Comparison of ENCODE assay signal across 8 cellular contexts in the genomic region with DNA sequence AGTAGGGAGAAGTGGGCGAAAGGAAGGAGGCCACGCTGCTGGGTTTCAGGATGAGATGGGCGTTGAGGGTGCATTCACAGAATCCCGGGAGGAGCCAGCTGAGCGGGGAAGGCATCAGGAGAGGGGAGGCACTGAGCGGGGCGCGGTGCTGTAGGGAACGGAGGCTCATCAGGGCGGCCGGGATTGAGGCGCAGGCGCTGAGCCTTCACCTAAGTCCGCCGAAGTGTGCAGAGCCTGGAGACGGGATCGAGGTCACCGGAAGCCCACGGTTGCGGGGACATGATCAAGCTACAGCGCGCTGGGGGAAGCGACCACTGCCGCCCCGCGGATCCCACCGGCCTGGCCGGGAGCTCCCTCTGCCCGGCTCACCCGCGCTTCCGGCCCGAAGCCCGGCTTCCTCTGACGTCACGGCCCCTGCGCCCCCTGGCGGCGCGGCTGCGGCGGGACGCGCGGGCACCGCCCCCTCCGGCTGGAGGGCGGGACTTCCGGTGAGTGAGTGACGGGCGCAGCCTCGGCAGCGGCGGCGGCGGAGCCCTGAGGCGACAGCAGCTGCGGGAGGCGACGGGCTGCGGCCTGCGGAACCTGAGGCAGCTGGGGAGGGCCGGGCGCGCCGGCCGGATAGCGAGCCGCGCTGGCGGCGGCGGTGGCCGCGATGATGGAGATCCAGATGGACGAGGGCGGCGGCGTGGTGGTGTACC. TPM values are rescaled to one million over a fixed set of nuclear protein-coding genes. Genes with fewer than 3 reads are reported as not detected.
DNase-seq lines count a peak whose midpoint lies in the region; ATAC-seq and TF ChIP-seq lines count a peak whose summit lies in the region.

Gene MAPK8IP3 (plus strand): TSS at position 508 of the 698 bp plus-strand sequence. CDS start 145 bp downstream, at position 653.

- peak within 1 kb of the TSS; percentile 94 to 100 (median 99) for H3K4me3 Mint-ChIP-seq in naive thymus-derived CD8-positive, alpha-beta T cell
- peak within 1 kb of the TSS; percentile 99 to 100 for H3K4me3 Mint-ChIP-seq in stimulated activated naive B cell treated with anti-CD40 and anti-IgM and Interleukin-4, amounts not matched to agents 10 μg/mL and 1 μg/mL and 100 μg/mL, for 72 hours

- H3K27me3 ChIP-seq in DND-41 (ENCODE audit: insufficient read depth, low read length, poor library complexity): no peaks in the 10 kb centered on the region
- H3K27me3 ChIP-seq in KMS-11 (ENCODE audit: insufficient read depth, low read depth): no peaks in the 10 kb centered on the region
- no peaks in the 10 kb centered on the region for H3K27me3 ChIP-seq in Peyer's patch

- H3K9ac ChIP-seq in DND-41 (ENCODE audit: low read depth, low read length): peak within 1 kb of the TSS; percentile 93
- H3K9ac ChIP-seq in KMS-11: peak within 1 kb of the TSS; percentile 63

- H4K20me1 ChIP-seq in DND-41 (ENCODE audit: insufficient read depth, low read length) (peaks cover 39% of the 10 kb centered on the region), KMS-11 (ENCODE audit: insufficient read depth) (no peaks in the 10 kb centered on the region)

- H3K4me1 ChIP-seq in DND-41 (ENCODE audit: insufficient read depth, low read length) (peaks cover 40% of the 10 kb centered on the region), KMS-11 (ENCODE audit: low read depth, poor library complexity, severe bottlenecking) (peaks cover 14% of the 10 kb centered on the region), Peyer's patch (peaks cover 0 to 24% (median 5%) of the 10 kb centered on the region in 4 donors)

- H3K27me3 Mint-ChIP-seq in naive thymus-derived CD8-positive, alpha-beta T cell: peaks cover 0 to 1% (median 0%) of the 10 kb centered on the region in 5 donors
- no peaks in the 10 kb centered on the region for H3K27me3 Mint-ChIP-seq in stimulated activated naive B cell treated with anti-CD40 and anti-IgM and Interleukin-4, amounts not matched to agents 10 μg/mL and 1 μg/mL and 100 μg/mL, for 72 hours

- peaks cover 0 to 12% (median 0%) of the 10 kb centered on the region in 3 donors for H3K36me3 Mint-ChIP-seq in naive thymus-derived CD8-positive, alpha-beta T cell
- peaks cover 23 to 36% of the 10 kb centered on the region in 2 donors for H3K36me3 Mint-ChIP-seq in stimulated activated naive B cell treated with anti-CD40 and anti-IgM and Interleukin-4, amounts not matched to agents 10 μg/mL and 1 μg/mL and 100 μg/mL, for 72 hours

- H3K4me2 ChIP-seq in DND-41 (ENCODE audit: insufficient read depth, low read length) (peak within 1 kb of the TSS; percentile 95), KMS-11 (peak within 1 kb of the TSS; percentile 97)

- DNase-seq in DND-41: peak; percentile 94
- peak; percentile 84 to 98 (median 95) for DNase-seq in Peyer's patch
- peak; percentile 95 for DNase-seq in activated T-helper 1 cell treated with Interleukin-2 at 50 U/mL for 16 hours (ENCODE audit: low read depth)
- peak; percentile 85 for DNase-seq in fibroblast of gingiva (ENCODE audit: low read depth)
- peak; percentile 87 to 100 (median 96) for DNase-seq in naive thymus-derived CD8-positive, alpha-beta T cell
- peak; percentile 94 for DNase-seq in stimulated activated naive B cell treated with anti-CD40 and anti-IgM and Interleukin-4, amounts not matched to agents 10 μg/mL and 1 μg/mL and 100 μg/mL, for 72 hours

- H3K36me3 ChIP-seq in DND-41 (ENCODE audit: insufficient read depth, low read length) (peaks cover 30% of the 10 kb centered on the region), KMS-11 (ENCODE audit: insufficient read depth) (no peaks in the 10 kb centered on the region), Peyer's patch (peaks cover 0 to 4% (median 0%) of the 10 kb centered on the region in 3 donors)

- POLR2A ChIA-PET in naive thymus-derived CD8-positive, alpha-beta T cell (lab: Charles Lee): interaction anchor here (0.7 to 3.5 kb wide), 28 partner anchors 12 to 401 kb away, joined by 3 to 32 read pairs (median 5); partner anchors contain the start of genes EME2, JPT2, MRPS34 and NME3

- peaks cover 14 to 48% (median 38%) of the 10 kb centered on the region in 4 donors for H3K4me1 Mint-ChIP-seq in naive thymus-derived CD8-positive, alpha-beta T cell
- peaks cover 10 to 19% of the 10 kb centered on the region in 2 donors for H3K4me1 Mint-ChIP-seq in stimulated activated naive B cell treated with anti-CD40 and anti-IgM and Interleukin-4, amounts not matched to agents 10 μg/mL and 1 μg/mL and 100 μg/mL, for 72 hours

- H3K9me3 ChIP-seq in DND-41 (ENCODE audit: insufficient read depth, low read length, severe bottlenecking): no peaks in the 10 kb centered on the region
- no peaks in the 10 kb centered on the region for H3K9me3 ChIP-seq in Peyer's patch

- peak; percentile 99 for TF ChIP-seq CTCF in DND-41 (IDR thresholded peaks at IDR 0.05; ENCODE audit: borderline replicate concordance, extremely low read depth, low read length, poor library complexity, severe bottlenecking)
- TF ChIP-seq CTCF in KMS-11 (conservative IDR thresholded peaks at IDR 0.05; ENCODE audit: low read depth, low read length): peak; percentile 85
- TF ChIP-seq CTCF in Peyer's patch (IDR thresholded peaks at IDR 0.05): peak; percentile 97 to 100 (median 100)

- H3K27ac ChIP-seq in DND-41 (ENCODE audit: low read length): peak within 1 kb of the TSS; percentile 90
- H3K27ac ChIP-seq in KMS-11: peak within 1 kb of the TSS; percentile 70
- H3K27ac ChIP-seq in Peyer's patch: peak within 1 kb of the TSS; percentile 83 to 97 (median 92)

- H3K4me3 ChIP-seq in DND-41 (ENCODE audit: low read depth in 1 of 2, low read length in 2 of 2) (peak within 1 kb of the TSS; percentile 89 to 100), KMS-11 (IDR thresholded peaks at IDR 0.05; ENCODE audit: insufficient read depth, low read depth, low read length) (no peak within 1 kb of the TSS), Peyer's patch (peak within 1 kb of the TSS; percentile 53 to 99 (median 70))

- H3K9me3 Mint-ChIP-seq in naive thymus-derived CD8-positive, alpha-beta T cell: no peaks in the 10 kb centered on the region
- H3K9me3 Mint-ChIP-seq in stimulated activated naive B cell treated with anti-CD40 and anti-IgM and Interleukin-4, amounts not matched to agents 10 μg/mL and 1 μg/mL and 100 μg/mL, for 72 hours: no peaks in the 10 kb centered on the region

- H2AFZ ChIP-seq in DND-41 (ENCODE audit: low read depth, low read length): peak within 1 kb of the TSS; percentile 93
- H2AFZ ChIP-seq in KMS-11 (ENCODE audit: low read depth): peak within 1 kb of the TSS; percentile 81

- TF ChIP-seq POLR2A in Peyer's patch (IDR thresholded peaks at IDR 0.05): peak; percentile 92 to 97

- ATAC-seq in DND-41 (ENCODE audit: insufficient read depth, low read depth) (peak; percentile 84), GM21737 (IDR thresholded peaks at IDR 0.05; ENCODE audit: unreplicated experiment) (peak; percentile 79)
- ATAC-seq in naive thymus-derived CD8-positive, alpha-beta T cell: peak; percentile 82 to 83
- peak; percentile 85 to 89 for ATAC-seq in stimulated activated naive B cell treated with anti-CD40 and anti-IgM and Interleukin-4, amounts not matched to agents 10 μg/mL and 1 μg/mL and 100 μg/mL, for 72 hours (replicated peaks)

- H3K27ac Mint-ChIP-seq in naive thymus-derived CD8-positive, alpha-beta T cell: peak within 1 kb of the TSS; percentile 95 to 100 (median 98)
- H3K27ac Mint-ChIP-seq in stimulated activated naive B cell treated with anti-CD40 and anti-IgM and Interleukin-4, amounts not matched to agents 10 μg/mL and 1 μg/mL and 100 μg/mL, for 72 hours: peak within 1 kb of the TSS; percentile 100

- H3K79me2 ChIP-seq in DND-41 (ENCODE audit: insufficient read depth, low read length) (peaks cover 56% of the 10 kb centered on the region), KMS-11 (ENCODE audit: insufficient read depth, low read depth) (peaks cover 34% of the 10 kb centered on the region)

RNA-seq across cellular contexts. Expression of gene MAPK8IP3, which starts in this region (rescaled TPM):
- total RNA-seq in Peyer's patch: 100 to 1,000 TPM in 3 of 4 donors, 10 to 100 TPM in 1; 78.1 to 456 (median 193) TPM
- 100 to 1,000 TPM; 315 to 342 TPM for total RNA-seq in naive thymus-derived CD8-positive, alpha-beta T cell
- polyA plus RNA-seq in naive thymus-derived CD8-positive, alpha-beta T cell: 1 to 10 TPM in 2 of 3 donors, under 1 TPM in 1; 0.87 to 2.8 (median 2.5) TPM
